Comparison of ENCODE assay signal across 17 cellular contexts in the genomic region with DNA sequence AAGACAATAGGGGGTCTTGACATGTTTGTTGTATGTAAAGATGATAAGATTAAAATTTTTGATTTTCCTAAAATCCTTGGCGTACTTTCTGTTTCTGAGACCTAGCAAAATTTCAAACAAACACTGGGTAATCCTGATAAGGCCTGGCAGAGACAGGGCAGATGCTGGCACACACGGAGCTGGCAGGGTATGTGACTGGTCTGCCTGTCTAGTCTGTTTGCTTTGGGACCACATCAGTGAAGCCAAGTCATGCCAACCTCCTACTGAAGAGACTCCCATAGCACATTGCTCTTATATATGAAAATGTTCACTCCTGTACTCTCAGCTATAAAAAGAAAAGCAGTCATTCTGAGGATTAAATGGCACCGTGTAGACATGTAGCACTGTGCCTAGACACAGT. TPM values are rescaled to one million over a fixed set of nuclear protein-coding genes. Genes with fewer than 3 reads are reported as not detected.
DNase-seq lines count a peak whose midpoint lies in the region; ATAC-seq and TF ChIP-seq lines count a peak whose summit lies in the region.
"Had no signal": no experiment of that assay in that cellular context is flagged by ENCODE, and none has a peak within 500 bp of the region (broad histone marks: within the 10 kb centered on the region; RNA-seq: fewer than 3 reads in every experiment).

No MANE protein-coding gene starts in this region.

- peaks cover 49% of the 10 kb centered on the region for H3K36me3 Mint-ChIP-seq in activated CD4-positive, alpha-beta memory T cell treated with anti-CD3 and anti-CD28 coated beads, Interleukin-2, amount 10 ng/mL, durations not matched to agents 7 days and 5 days (ENCODE audit: low read depth)
- H3K36me3 Mint-ChIP-seq in activated CD4-positive, alpha-beta memory T cell treated with anti-CD3 and anti-CD28 coated beads for 36 hours: peaks cover 11% of the 10 kb centered on the region
- peaks cover 0 to 59% (median 10%) of the 10 kb centered on the region in 3 donors for H3K36me3 Mint-ChIP-seq in CD8-positive, alpha-beta memory T cell
- peaks cover 31% of the 10 kb centered on the region for H3K36me3 Mint-ChIP-seq in effector memory CD8-positive, alpha-beta T cell (ENCODE audit: insufficient read depth)
- H3K36me3 Mint-ChIP-seq in nephron progenitor cell (ENCODE audit: low read depth): peaks cover 76% of the 10 kb centered on the region

- no peak for ATAC-seq in effector memory CD8-positive, alpha-beta T cell (replicated peaks)
- ATAC-seq in psoas muscle (no peak), GM18520 (IDR thresholded peaks at IDR 0.05; ENCODE audit: unreplicated experiment) (no peak)
- ATAC-seq: GM12878, PC-3 had no signal

- no peaks in the 10 kb centered on the region for H3K4me1 ChIP-seq in CD8-positive, alpha-beta memory T cell (ENCODE audit: insufficient read depth, low read length)
- H3K4me1 ChIP-seq in psoas muscle: peaks cover 17% of the 10 kb centered on the region

- 54 to 75% (median 56%) methylated on average over 3 of the region's 3 CpGs for WGBS in psoas muscle, 3 donors

- H3K4me1 Mint-ChIP-seq in activated CD4-positive, alpha-beta memory T cell treated with anti-CD3 and anti-CD28 coated beads, Interleukin-2, amount 10 ng/mL, durations not matched to agents 7 days and 5 days: peaks cover 2% of the 10 kb centered on the region
- no peaks in the 10 kb centered on the region for H3K4me1 Mint-ChIP-seq in activated CD4-positive, alpha-beta memory T cell treated with anti-CD3 and anti-CD28 coated beads for 36 hours (ENCODE audit: low read depth)
- H3K4me1 Mint-ChIP-seq in CD8-positive, alpha-beta memory T cell: peaks cover 3 to 4% (median 4%) of the 10 kb centered on the region in 3 donors
- peaks cover 3 to 5% of the 10 kb centered on the region in 2 donors for H3K4me1 Mint-ChIP-seq in effector memory CD8-positive, alpha-beta T cell (ENCODE audit: low read depth in 2 of 2)
- H3K4me1 Mint-ChIP-seq in nephron progenitor cell: peaks cover 12% of the 10 kb centered on the region

- intact Hi-C loops in activated CD4-positive, alpha-beta memory T cell treated with anti-CD3 and anti-CD28 coated beads for 36 hours (cut with micrococcal nuclease): no loop called here
- intact Hi-C loops in psoas muscle (cut with DNase I): no loop called here

- CTCF ChIA-PET in activated CD4-positive, alpha-beta memory T cell treated with anti-CD3 and anti-CD28 coated beads, Interleukin-2, amount 10 ng/mL, durations not matched to agents 7 days and 5 days (lab: Charles Lee): no interaction called here
- CTCF ChIA-PET in activated CD4-positive, alpha-beta memory T cell treated with anti-CD3 and anti-CD28 coated beads for 36 hours (lab: Charles Lee): no interaction called here
- CTCF ChIA-PET in CD8-positive, alpha-beta memory T cell (lab: Charles Lee): interaction anchor here (2.1 kb wide), 1 partner anchor 9 kb away, joined by 5 read pairs; no protein-coding TSS in a partner anchor

- DNase-seq in activated CD4-positive, alpha-beta memory T cell treated with anti-CD3 and anti-CD28 coated beads, Interleukin-2, amount 10 ng/mL, durations not matched to agents 7 days and 5 days: no peak
- DNase-seq in activated CD4-positive, alpha-beta memory T cell treated with anti-CD3 and anti-CD28 coated beads for 36 hours: no peak
- DNase-seq in CD8-positive, alpha-beta memory T cell: no peak
- no peak for DNase-seq in effector memory CD8-positive, alpha-beta T cell
- DNase-seq in nephron progenitor cell: no peak
- DNase-seq in amniotic stem cell (lab: John Stamatoyannopoulos, UW): no peak
- DNase-seq in psoas muscle: no peak
- DNase-seq: Calu3, DMS79, H9, NCI-H2107, NCI-H226, NCI-H526, PC-3 had no signal

- no peak overlapping the region for H3K4me3 ChIP-seq in CD8-positive, alpha-beta memory T cell (ENCODE audit: low read length)
- H3K4me3 ChIP-seq in psoas muscle: no peak overlapping the region
- H3K4me3 ChIP-seq: GM12878 had no signal

- peak overlapping the region; percentile 17 for H3K27ac Mint-ChIP-seq in activated CD4-positive, alpha-beta memory T cell treated with anti-CD3 and anti-CD28 coated beads, Interleukin-2, amount 10 ng/mL, durations not matched to agents 7 days and 5 days
- H3K27ac Mint-ChIP-seq in activated CD4-positive, alpha-beta memory T cell treated with anti-CD3 and anti-CD28 coated beads for 36 hours: no peak overlapping the region
- peak overlapping the region in 5 of 8 donors; percentile 54 to 77 (median 71) for H3K27ac Mint-ChIP-seq in CD8-positive, alpha-beta memory T cell
- peak overlapping the region; percentile 33 to 36 for H3K27ac Mint-ChIP-seq in effector memory CD8-positive, alpha-beta T cell
- peak overlapping the region; percentile 57 for H3K27ac Mint-ChIP-seq in nephron progenitor cell
- H3K27ac Mint-ChIP-seq: H9 had no signal

- H3K36me3 ChIP-seq in CD8-positive, alpha-beta memory T cell (ENCODE audit: insufficient read depth, low read length): peaks cover 20% of the 10 kb centered on the region
- H3K36me3 ChIP-seq in psoas muscle (ENCODE audit: insufficient read depth in 1 of 2, low read depth in 1 of 2): peaks cover 20 to 69% of the 10 kb centered on the region in 2 donors

- TF ChIP-seq CTCF in nephron progenitor cell (IDR thresholded peaks at IDR 0.05) (no peak), psoas muscle (IDR thresholded peaks at IDR 0.05) (no peak)

- no peak overlapping the region for H3K27ac ChIP-seq in CD8-positive, alpha-beta memory T cell (ENCODE audit: low read depth, low read length)
- H3K27ac ChIP-seq in psoas muscle: no peak overlapping the region
- H3K27ac ChIP-seq: C4-2B had no signal

- H3K9me3 Mint-ChIP-seq in activated CD4-positive, alpha-beta memory T cell treated with anti-CD3 and anti-CD28 coated beads, Interleukin-2, amount 10 ng/mL, durations not matched to agents 7 days and 5 days: no peaks in the 10 kb centered on the region
- no peaks in the 10 kb centered on the region for H3K9me3 Mint-ChIP-seq in activated CD4-positive, alpha-beta memory T cell treated with anti-CD3 and anti-CD28 coated beads for 36 hours
- H3K9me3 Mint-ChIP-seq in CD8-positive, alpha-beta memory T cell: no peaks in the 10 kb centered on the region
- H3K9me3 Mint-ChIP-seq in effector memory CD8-positive, alpha-beta T cell: no peaks in the 10 kb centered on the region
- no peaks in the 10 kb centered on the region for H3K9me3 Mint-ChIP-seq in nephron progenitor cell
- H3K9me3 Mint-ChIP-seq: H9 had no signal

- POLR2A ChIA-PET in activated CD4-positive, alpha-beta memory T cell treated with anti-CD3 and anti-CD28 coated beads, Interleukin-2, amount 10 ng/mL, durations not matched to agents 7 days and 5 days (lab: Charles Lee): no interaction called here
- POLR2A ChIA-PET in activated CD4-positive, alpha-beta memory T cell treated with anti-CD3 and anti-CD28 coated beads for 36 hours (lab: Charles Lee): no interaction called here
- POLR2A ChIA-PET in CD8-positive, alpha-beta memory T cell (lab: Charles Lee): no interaction called here

- no peak overlapping the region for H3K4me3 Mint-ChIP-seq in activated CD4-positive, alpha-beta memory T cell treated with anti-CD3 and anti-CD28 coated beads, Interleukin-2, amount 10 ng/mL, durations not matched to agents 7 days and 5 days
- H3K4me3 Mint-ChIP-seq in activated CD4-positive, alpha-beta memory T cell treated with anti-CD3 and anti-CD28 coated beads for 36 hours: no peak overlapping the region
- no peak overlapping the region for H3K4me3 Mint-ChIP-seq in CD8-positive, alpha-beta memory T cell
- H3K4me3 Mint-ChIP-seq in effector memory CD8-positive, alpha-beta T cell: no peak overlapping the region
- H3K4me3 Mint-ChIP-seq in nephron progenitor cell: no peak overlapping the region
- H3K4me3 Mint-ChIP-seq: H9 had no signal

- no peaks in the 10 kb centered on the region for H3K9me3 ChIP-seq in CD8-positive, alpha-beta memory T cell (ENCODE audit: low read length)
- H3K9me3 ChIP-seq in psoas muscle: no peaks in the 10 kb centered on the region

- no peaks in the 10 kb centered on the region for H3K27me3 ChIP-seq in CD8-positive, alpha-beta memory T cell (ENCODE audit: insufficient read depth, low read length, poor library complexity, severe bottlenecking)
- no peaks in the 10 kb centered on the region for H3K27me3 ChIP-seq in psoas muscle (ENCODE audit: insufficient read depth in 3 of 3, low read length in 2 of 3)

- no peaks in the 10 kb centered on the region for H3K27me3 Mint-ChIP-seq in activated CD4-positive, alpha-beta memory T cell treated with anti-CD3 and anti-CD28 coated beads, Interleukin-2, amount 10 ng/mL, durations not matched to agents 7 days and 5 days
- H3K27me3 Mint-ChIP-seq in activated CD4-positive, alpha-beta memory T cell treated with anti-CD3 and anti-CD28 coated beads for 36 hours: no peaks in the 10 kb centered on the region
- no peaks in the 10 kb centered on the region for H3K27me3 Mint-ChIP-seq in CD8-positive, alpha-beta memory T cell
- no peaks in the 10 kb centered on the region for H3K27me3 Mint-ChIP-seq in effector memory CD8-positive, alpha-beta T cell
- H3K27me3 Mint-ChIP-seq in nephron progenitor cell (ENCODE audit: low read depth, poor library complexity): no peaks in the 10 kb centered on the region

RNA-seq across cellular contexts. Expression of gene TOR3A, which starts 14.1 kb away (rescaled TPM):
- 10 to 100 TPM; 47.1 to 51.5 TPM for total RNA-seq in activated CD4-positive, alpha-beta memory T cell treated with anti-CD3 and anti-CD28 coated beads, Interleukin-2, amount 10 ng/mL, durations not matched to agents 7 days and 5 days
- 10 to 100 TPM; 35.7 to 36.7 TPM for total RNA-seq in activated CD4-positive, alpha-beta memory T cell treated with anti-CD3 and anti-CD28 coated beads for 36 hours
- 10 to 100 TPM; 48.5 to 54.6 TPM for total RNA-seq in CD8-positive, alpha-beta memory T cell
- polyA plus RNA-seq in CD8-positive, alpha-beta memory T cell: 43.8 TPM
- total RNA-seq in psoas muscle: 10 to 100 TPM; 16.5 to 36.0 (median 24.9) TPM
- 10 to 100 TPM; 13.5 to 23.4 (median 16.2) TPM for polyA plus RNA-seq in psoas muscle
